1 cellular context compared by ENCODE assay signal in the genomic region with DNA sequence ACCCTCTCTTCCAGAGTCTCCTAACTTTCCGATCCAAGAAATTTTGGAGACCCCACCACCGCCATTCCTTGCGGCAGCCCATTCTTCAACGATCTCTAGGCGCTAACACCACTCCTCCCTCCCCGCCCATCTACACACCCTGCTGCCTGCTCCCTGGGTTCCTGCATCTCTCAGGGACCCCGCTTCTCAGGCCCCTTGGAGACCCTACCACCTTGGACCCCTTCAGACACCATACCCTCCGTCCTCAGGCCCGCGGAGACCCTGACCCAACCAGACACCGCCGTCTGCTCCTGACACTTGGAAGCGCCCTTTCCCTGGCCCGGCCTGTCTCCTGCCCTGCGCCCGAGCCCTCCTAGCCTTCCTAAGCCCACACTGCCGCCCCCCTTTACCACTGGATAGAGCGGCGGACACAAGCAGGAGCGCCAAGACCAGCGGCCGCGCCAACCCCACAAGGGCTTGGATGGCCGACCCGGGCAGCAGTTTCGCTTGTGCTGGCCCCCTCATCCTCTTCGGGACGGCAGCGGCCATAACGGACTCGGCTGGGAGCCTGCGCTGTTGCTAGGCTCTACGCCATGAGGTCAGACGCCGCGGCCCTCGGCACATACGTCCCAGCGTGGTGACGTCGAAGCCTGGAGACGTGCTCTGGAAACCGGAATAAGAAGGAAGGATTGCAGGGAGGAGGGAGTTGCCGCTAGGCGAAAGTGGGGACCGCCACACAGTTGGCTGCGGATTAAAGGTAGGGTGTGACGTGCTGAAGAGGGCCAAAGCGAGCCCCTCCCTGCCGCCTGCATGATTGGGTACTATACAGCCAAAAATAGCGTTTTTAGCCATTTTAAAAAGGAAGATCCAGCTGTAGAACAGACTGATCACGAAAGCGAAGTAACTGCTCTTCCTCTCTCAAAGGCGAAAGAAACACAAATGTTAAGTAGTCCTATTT.
TF ChIP-seq lines count a peak whose summit lies in the region.

C5orf15 (minus strand) TSS at position 569 of the 937 bp plus-strand sequence; CDS start at position 528, 41 bp downstream.

TF ChIP-seq in K562, 482 proteins besides CTCF, POLR2A, EP300 and RAD21 (continued from another document and continues in another):
- TF ChIP-seq ZNF407 (IDR thresholded peaks at IDR 0.05; ENCODE audit: low read depth), result no peak
- no peak for TF ChIP-seq ETV6 (IDR thresholded peaks at IDR 0.05; ENCODE audit: borderline replicate concordance in 1 of 2, low read depth in 2 of 2, low read length in 1 of 2)
- no peak for TF ChIP-seq ETV6 (CRISPR knock-in tag; IDR thresholded peaks at IDR 0.05; ENCODE audit: borderline replicate concordance)
- no peak for TF ChIP-seq RBM14 (IDR thresholded peaks at IDR 0.05; ENCODE audit: borderline replicate concordance, insufficient read depth, low read depth, low read length)
- peak; percentile 21; the same call in 1 of the 2 replicates for TF ChIP-seq ZBTB17 (CRISPR knock-in tag; IDR thresholded peaks at IDR 0.05)
- no peak for TF ChIP-seq XRCC5 (IDR thresholded peaks at IDR 0.05; ENCODE audit: low read depth, low read length)
- no peak for TF ChIP-seq BCL6 (CRISPR knock-in tag; IDR thresholded peaks at IDR 0.05)
- no peak for TF ChIP-seq ZNF347 (CRISPR knock-in tag; IDR thresholded peaks at IDR 0.05; ENCODE audit: low read depth)
- no peak for TF ChIP-seq GTF3C2 (IDR thresholded peaks at IDR 0.05; ENCODE audit: borderline replicate concordance, extremely low read depth, insufficient read length)
- no peak for TF ChIP-seq HDGF (IDR thresholded peaks at IDR 0.05)
- no peak for TF ChIP-seq KDM4B (IDR thresholded peaks at IDR 0.05; ENCODE audit: borderline replicate concordance in 2 of 2, low read depth in 1 of 2)
- no peak for TF ChIP-seq SMARCA5 (IDR thresholded peaks at IDR 0.05)
- no peak for TF ChIP-seq CCAR2 (IDR thresholded peaks at IDR 0.05; ENCODE audit: low read depth, low read length)
- TF ChIP-seq YY1 (IDR thresholded peaks at IDR 0.05; ENCODE audit: borderline replicate concordance in 1 of 3, control insufficient read depth in 1 of 3, extremely low read depth in 1 of 3, insufficient read depth in 3 of 3, insufficient read length in 1 of 3, insufficient replicate concordance in 2 of 3, low read depth in 1 of 3, low read length in 2 of 3), result peak; percentile 69 to 96 (median 91)
- TF ChIP-seq BRD9 (IDR thresholded peaks at IDR 0.05; ENCODE audit: low read depth, partially characterized antibody), result no peak
- no peak for TF ChIP-seq MCM3 (IDR thresholded peaks at IDR 0.05)
- peak; percentile 91 for TF ChIP-seq RFX1 (IDR thresholded peaks at IDR 0.05)
- TF ChIP-seq RBM22 (IDR thresholded peaks at IDR 0.05; ENCODE audit: low read depth, low read length, poor library complexity, severe bottlenecking), result no peak
- TF ChIP-seq, protein P1, sequence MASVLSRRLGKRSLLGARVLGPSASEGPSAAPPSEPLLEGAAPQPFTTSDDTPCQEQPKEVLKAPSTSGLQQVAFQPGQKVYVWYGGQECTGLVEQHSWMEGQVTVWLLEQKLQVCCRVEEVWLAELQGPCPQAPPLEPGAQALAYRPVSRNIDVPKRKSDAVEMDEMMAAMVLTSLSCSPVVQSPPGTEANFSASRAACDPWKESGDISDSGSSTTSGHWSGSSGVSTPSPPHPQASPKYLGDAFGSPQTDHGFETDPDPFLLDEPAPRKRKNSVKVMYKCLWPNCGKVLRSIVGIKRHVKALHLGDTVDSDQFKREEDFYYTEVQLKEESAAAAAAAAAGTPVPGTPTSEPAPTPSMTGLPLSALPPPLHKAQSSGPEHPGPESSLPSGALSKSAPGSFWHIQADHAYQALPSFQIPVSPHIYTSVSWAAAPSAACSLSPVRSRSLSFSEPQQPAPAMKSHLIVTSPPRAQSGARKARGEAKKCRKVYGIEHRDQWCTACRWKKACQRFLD (CRISPR knock-in tag; IDR thresholded peaks at IDR 0.05), result no peak
- TF ChIP-seq DDX20 (tag; IDR thresholded peaks at IDR 0.05; ENCODE audit: low read depth), result no peak
- TF ChIP-seq NRF1 (conservative IDR thresholded peaks at IDR 0.05 in 1 of 2, IDR thresholded peaks at IDR 0.05 in 1 of 2), result peak; percentile 78 to 83
- TF ChIP-seq LEF1 (IDR thresholded peaks at IDR 0.05), result no peak
- no peak for TF ChIP-seq HSF4 (CRISPR knock-in tag; IDR thresholded peaks at IDR 0.05; ENCODE audit: borderline replicate concordance)
- TF ChIP-seq EHMT2 (IDR thresholded peaks at IDR 0.05), result no peak
- no peak for TF ChIP-seq NR0B1 (IDR thresholded peaks at IDR 0.05; ENCODE audit: partially characterized antibody)
- TF ChIP-seq NKRF (IDR thresholded peaks at IDR 0.05; ENCODE audit: borderline replicate concordance), result peak; percentile 84
- TF ChIP-seq, protein P2, sequence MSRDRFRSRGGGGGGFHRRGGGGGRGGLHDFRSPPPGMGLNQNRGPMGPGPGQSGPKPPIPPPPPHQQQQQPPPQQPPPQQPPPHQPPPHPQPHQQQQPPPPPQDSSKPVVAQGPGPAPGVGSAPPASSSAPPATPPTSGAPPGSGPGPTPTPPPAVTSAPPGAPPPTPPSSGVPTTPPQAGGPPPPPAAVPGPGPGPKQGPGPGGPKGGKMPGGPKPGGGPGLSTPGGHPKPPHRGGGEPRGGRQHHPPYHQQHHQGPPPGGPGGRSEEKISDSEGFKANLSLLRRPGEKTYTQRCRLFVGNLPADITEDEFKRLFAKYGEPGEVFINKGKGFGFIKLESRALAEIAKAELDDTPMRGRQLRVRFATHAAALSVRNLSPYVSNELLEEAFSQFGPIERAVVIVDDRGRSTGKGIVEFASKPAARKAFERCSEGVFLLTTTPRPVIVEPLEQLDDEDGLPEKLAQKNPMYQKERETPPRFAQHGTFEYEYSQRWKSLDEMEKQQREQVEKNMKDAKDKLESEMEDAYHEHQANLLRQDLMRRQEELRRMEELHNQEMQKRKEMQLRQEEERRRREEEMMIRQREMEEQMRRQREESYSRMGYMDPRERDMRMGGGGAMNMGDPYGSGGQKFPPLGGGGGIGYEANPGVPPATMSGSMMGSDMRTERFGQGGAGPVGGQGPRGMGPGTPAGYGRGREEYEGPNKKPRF (IDR thresholded peaks at IDR 0.05; ENCODE audit: low read depth, low read length), result no peak
- no peak for TF ChIP-seq TAF15 (IDR thresholded peaks at IDR 0.05; ENCODE audit: low read depth, low read length)
- TF ChIP-seq TGIF2 (CRISPR knock-in tag; IDR thresholded peaks at IDR 0.05), result no peak
- TF ChIP-seq, protein P3, sequence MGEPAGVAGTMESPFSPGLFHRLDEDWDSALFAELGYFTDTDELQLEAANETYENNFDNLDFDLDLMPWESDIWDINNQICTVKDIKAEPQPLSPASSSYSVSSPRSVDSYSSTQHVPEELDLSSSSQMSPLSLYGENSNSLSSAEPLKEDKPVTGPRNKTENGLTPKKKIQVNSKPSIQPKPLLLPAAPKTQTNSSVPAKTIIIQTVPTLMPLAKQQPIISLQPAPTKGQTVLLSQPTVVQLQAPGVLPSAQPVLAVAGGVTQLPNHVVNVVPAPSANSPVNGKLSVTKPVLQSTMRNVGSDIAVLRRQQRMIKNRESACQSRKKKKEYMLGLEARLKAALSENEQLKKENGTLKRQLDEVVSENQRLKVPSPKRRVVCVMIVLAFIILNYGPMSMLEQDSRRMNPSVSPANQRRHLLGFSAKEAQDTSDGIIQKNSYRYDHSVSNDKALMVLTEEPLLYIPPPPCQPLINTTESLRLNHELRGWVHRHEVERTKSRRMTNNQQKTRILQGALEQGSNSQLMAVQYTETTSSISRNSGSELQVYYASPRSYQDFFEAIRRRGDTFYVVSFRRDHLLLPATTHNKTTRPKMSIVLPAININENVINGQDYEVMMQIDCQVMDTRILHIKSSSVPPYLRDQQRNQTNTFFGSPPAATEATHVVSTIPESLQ (CRISPR knock-in tag; IDR thresholded peaks at IDR 0.05), result no peak
- no peak for TF ChIP-seq TSC22D4 (tag; IDR thresholded peaks at IDR 0.05)
- TF ChIP-seq ETS2 (tag; IDR thresholded peaks at IDR 0.05; ENCODE audit: borderline replicate concordance, poor library complexity, severe bottlenecking), result no peak
- no peak for TF ChIP-seq SMARCA4 (IDR thresholded peaks at IDR 0.05)
- peak; percentile 42; the same call in 1 of the 2 replicates for TF ChIP-seq L3MBTL2 (IDR thresholded peaks at IDR 0.05)
- no peak for TF ChIP-seq ZNF589 (CRISPR knock-in tag; IDR thresholded peaks at IDR 0.05; ENCODE audit: low read depth)
